Comparison of ENCODE assay signal across 1 cellular context in the genomic region with DNA sequence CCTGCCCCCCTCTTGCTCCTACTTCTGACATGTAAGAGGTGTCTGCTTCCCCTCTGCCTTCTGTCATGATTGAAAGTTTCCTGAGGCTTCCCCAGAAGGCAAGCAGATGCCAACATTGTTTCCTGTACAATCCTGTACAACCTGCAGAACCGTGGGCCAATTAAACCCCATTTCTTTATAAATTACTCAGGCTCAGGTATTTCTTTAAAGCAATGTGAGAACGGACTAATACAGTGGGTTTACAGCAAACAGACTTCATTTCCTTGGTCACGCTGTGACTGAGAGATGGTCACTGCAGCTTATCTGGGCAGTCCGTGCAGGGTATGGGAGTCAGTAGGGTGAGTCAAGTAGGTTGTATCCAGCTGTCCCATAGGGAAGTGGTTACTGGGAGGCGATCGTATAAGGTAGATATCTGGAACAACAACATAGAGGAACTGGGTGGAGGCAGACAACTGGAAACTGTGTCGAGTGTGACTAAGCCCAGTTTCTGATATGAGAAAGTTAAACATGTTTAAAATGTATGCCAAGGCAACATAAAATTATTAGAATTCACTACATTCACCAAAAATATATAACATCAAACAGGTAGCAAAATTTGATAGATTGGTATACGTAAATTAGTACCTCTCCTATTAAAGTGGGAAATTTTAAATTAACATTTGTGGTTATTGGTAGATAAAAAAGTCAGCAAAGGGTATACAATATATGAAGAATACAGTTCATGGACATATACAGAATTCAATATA.
TF ChIP-seq lines count a peak whose summit lies in the region.

No MANE protein-coding gene starts in this region.

TF ChIP-seq in K562, 482 proteins besides CTCF, POLR2A, EP300 and RAD21 (continued from another document and continues in another):
- TF ChIP-seq PATZ1 (CRISPR knock-in tag; IDR thresholded peaks at IDR 0.05; ENCODE audit: borderline replicate concordance) (no peak), ZNF644 (tag; IDR thresholded peaks at IDR 0.05; ENCODE audit: low read depth) (0 out of 2 replicates have a peak, but pooled peaks have one; percentile 63), RBM15 (IDR thresholded peaks at IDR 0.05; ENCODE audit: insufficient read depth, low read length) (no peak), PKNOX1 (IDR thresholded peaks at IDR 0.05) (peak; percentile 32; the same call in 1 of the 2 replicates), NFE2L1 (tag; IDR thresholded peaks at IDR 0.05; ENCODE audit: borderline replicate concordance, low read depth) (no peak), ZNF316 (IDR thresholded peaks at IDR 0.05) (no peak), HDGF (IDR thresholded peaks at IDR 0.05) (no peak), ZFP1 (CRISPR knock-in tag; IDR thresholded peaks at IDR 0.05) (no peak), ATF7 (IDR thresholded peaks at IDR 0.05) (no peak; the same call in 1 of the 2 replicates), TBP (optimal IDR thresholded peaks at IDR 0.05; ENCODE audit: low read depth, low read length) (peak; percentile 34), KAT7 (CRISPR knock-in tag; IDR thresholded peaks at IDR 0.05; ENCODE audit: borderline replicate concordance) (no peak), POLR2AphosphoS5 (IDR thresholded peaks at IDR 0.05; ENCODE audit: control insufficient read depth, insufficient read depth, low read depth, low read length) (peak; percentile 90), CHD4 (IDR thresholded peaks at IDR 0.05; ENCODE audit: insufficient read depth, insufficient replicate concordance, low read depth, low read length, poor library complexity, severe bottlenecking) (no peak), ZNF41 (CRISPR knock-in tag; conservative IDR thresholded peaks at IDR 0.05) (no peak), ZNF197 (CRISPR knock-in tag; IDR thresholded peaks at IDR 0.05; ENCODE audit: low read depth) (no peak), ZBTB49 (CRISPR knock-in tag; IDR thresholded peaks at IDR 0.05; ENCODE audit: borderline replicate concordance) (no peak), SP1 (CRISPR knock-in tag; IDR thresholded peaks at IDR 0.05) (no peak), SREBF2 (CRISPR knock-in tag; IDR thresholded peaks at IDR 0.05) (no peak), ZNF57 (CRISPR knock-in tag; IDR thresholded peaks at IDR 0.05) (no peak), PTBP1 (IDR thresholded peaks at IDR 0.05; ENCODE audit: low read depth, low read length) (no peak), GATAD2A (IDR thresholded peaks at IDR 0.05) (no peak; the same call in 1 of the 2 replicates), NFYB (IDR thresholded peaks at IDR 0.05; ENCODE audit: extremely low read depth, insufficient read length) (no peak), HDAC8 (tag; IDR thresholded peaks at IDR 0.05) (no peak), ZNF24 (IDR thresholded peaks at IDR 0.05) (no peak), HMG20A (CRISPR knock-in tag; conservative IDR thresholded peaks at IDR 0.05) (no peak), SETDB1 (IDR thresholded peaks at IDR 0.05; ENCODE audit: low read length) (no peak), NUFIP1 (IDR thresholded peaks at IDR 0.05; ENCODE audit: partially characterized antibody) (no peak), ZNF780A (CRISPR knock-in tag; IDR thresholded peaks at IDR 0.05) (no peak), XRCC3 (IDR thresholded peaks at IDR 0.05) (no peak), ZBTB11 (CRISPR knock-in tag; IDR thresholded peaks at IDR 0.05) (no peak), MBD2 (IDR thresholded peaks at IDR 0.05; ENCODE audit: borderline replicate concordance, low read depth) (peak; percentile 68), ILK (tag; IDR thresholded peaks at IDR 0.05; ENCODE audit: borderline replicate concordance, low read depth) (no peak), PHB2 (IDR thresholded peaks at IDR 0.05; ENCODE audit: low read depth) (no peak), MTA1 (IDR thresholded peaks at IDR 0.05; ENCODE audit: borderline replicate concordance) (peak; percentile 65), TRIM28 (IDR thresholded peaks at IDR 0.05) (peak; percentile 50; the same call in 1 of the 2 replicates), BRCA1 (IDR thresholded peaks at IDR 0.05) (no peak), BRCA1 (CRISPR knock-in tag; IDR thresholded peaks at IDR 0.05) (no peak), E2F4 (CRISPR knock-in tag; IDR thresholded peaks at IDR 0.05; ENCODE audit: low read depth) (no peak), DNMT1 (IDR thresholded peaks at IDR 0.05) (no peak), HMGXB4 (CRISPR knock-in tag; IDR thresholded peaks at IDR 0.05) (no peak), POLR2G (IDR thresholded peaks at IDR 0.05; ENCODE audit: low read depth, low read length) (no peak), PTTG1 (tag; IDR thresholded peaks at IDR 0.05; ENCODE audit: low read depth) (no peak), YY1 (IDR thresholded peaks at IDR 0.05; ENCODE audit: borderline replicate concordance in 1 of 3, control insufficient read depth in 1 of 3, extremely low read depth in 1 of 3, insufficient read depth in 3 of 3, insufficient read length in 1 of 3, insufficient replicate concordance in 2 of 3, low read depth in 1 of 3, low read length in 2 of 3) (peak in 1 of 3 experiments; percentile 6), TGIF2 (CRISPR knock-in tag; IDR thresholded peaks at IDR 0.05) (no peak), ZNF239 (CRISPR knock-in tag; IDR thresholded peaks at IDR 0.05) (no peak)
- TF ChIP-seq, protein P1, sequence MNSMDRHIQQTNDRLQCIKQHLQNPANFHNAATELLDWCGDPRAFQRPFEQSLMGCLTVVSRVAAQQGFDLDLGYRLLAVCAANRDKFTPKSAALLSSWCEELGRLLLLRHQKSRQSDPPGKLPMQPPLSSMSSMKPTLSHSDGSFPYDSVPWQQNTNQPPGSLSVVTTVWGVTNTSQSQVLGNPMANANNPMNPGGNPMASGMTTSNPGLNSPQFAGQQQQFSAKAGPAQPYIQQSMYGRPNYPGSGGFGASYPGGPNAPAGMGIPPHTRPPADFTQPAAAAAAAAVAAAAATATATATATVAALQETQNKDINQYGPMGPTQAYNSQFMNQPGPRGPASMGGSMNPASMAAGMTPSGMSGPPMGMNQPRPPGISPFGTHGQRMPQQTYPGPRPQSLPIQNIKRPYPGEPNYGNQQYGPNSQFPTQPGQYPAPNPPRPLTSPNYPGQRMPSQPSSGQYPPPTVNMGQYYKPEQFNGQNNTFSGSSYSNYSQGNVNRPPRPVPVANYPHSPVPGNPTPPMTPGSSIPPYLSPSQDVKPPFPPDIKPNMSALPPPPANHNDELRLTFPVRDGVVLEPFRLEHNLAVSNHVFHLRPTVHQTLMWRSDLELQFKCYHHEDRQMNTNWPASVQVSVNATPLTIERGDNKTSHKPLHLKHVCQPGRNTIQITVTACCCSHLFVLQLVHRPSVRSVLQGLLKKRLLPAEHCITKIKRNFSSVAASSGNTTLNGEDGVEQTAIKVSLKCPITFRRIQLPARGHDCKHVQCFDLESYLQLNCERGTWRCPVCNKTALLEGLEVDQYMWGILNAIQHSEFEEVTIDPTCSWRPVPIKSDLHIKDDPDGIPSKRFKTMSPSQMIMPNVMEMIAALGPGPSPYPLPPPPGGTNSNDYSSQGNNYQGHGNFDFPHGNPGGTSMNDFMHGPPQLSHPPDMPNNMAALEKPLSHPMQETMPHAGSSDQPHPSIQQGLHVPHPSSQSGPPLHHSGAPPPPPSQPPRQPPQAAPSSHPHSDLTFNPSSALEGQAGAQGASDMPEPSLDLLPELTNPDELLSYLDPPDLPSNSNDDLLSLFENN (IDR thresholded peaks at IDR 0.05; ENCODE audit: low read depth in 2 of 2, low read length in 2 of 2): peak in 1 of 2 experiments; percentile 92; a peak in 2 of 4 replicates
- TF ChIP-seq, protein P2, sequence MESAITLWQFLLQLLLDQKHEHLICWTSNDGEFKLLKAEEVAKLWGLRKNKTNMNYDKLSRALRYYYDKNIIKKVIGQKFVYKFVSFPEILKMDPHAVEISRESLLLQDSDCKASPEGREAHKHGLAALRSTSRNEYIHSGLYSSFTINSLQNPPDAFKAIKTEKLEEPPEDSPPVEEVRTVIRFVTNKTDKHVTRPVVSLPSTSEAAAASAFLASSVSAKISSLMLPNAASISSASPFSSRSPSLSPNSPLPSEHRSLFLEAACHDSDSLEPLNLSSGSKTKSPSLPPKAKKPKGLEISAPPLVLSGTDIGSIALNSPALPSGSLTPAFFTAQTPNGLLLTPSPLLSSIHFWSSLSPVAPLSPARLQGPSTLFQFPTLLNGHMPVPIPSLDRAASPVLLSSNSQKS (CRISPR knock-in tag; IDR thresholded peaks at IDR 0.05): no peak
- TF ChIP-seq, protein P3, sequence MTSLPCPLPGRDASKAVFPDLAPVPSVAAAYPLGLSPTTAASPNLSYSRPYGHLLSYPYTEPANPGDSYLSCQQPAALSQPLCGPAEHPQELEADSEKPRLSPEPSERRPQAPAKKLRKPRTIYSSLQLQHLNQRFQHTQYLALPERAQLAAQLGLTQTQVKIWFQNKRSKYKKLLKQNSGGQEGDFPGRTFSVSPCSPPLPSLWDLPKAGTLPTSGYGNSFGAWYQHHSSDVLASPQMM (CRISPR knock-in tag; IDR thresholded peaks at IDR 0.05): no peak
